8 cellular contexts compared by ENCODE assay signal in genomic region chr5:108381034-108381954, GRCh38. TPM values are rescaled to one million over a fixed set of nuclear protein-coding genes. Genes with fewer than 3 reads are reported as not detected.
A peak's percentile ranks its signal among the peaks of the same experiment; 100 is the strongest.
DNase-seq lines count a peak whose midpoint lies in the region; ATAC-seq, FAIRE-seq and TF ChIP-seq lines count a peak whose summit lies in the region.

No MANE protein-coding gene starts in this region.

- H3K4me3 Mint-ChIP-seq in mesothelial cell of epicardium: peak overlapping the region; percentile 88

- no peaks in the 10 kb centered on the region for H3K36me3 ChIP-seq in endocrine pancreas (ENCODE audit: control insufficient read depth, insufficient read depth, low read length)

- no peaks in the 10 kb centered on the region for H3K27me3 Mint-ChIP-seq in mesothelial cell of epicardium (ENCODE audit: low read depth)

- CTCF ChIA-PET in A549 (lab: Yijun Ruan, JAX): interaction anchor here (1.5 kb wide), 1 partner anchor 35 kb away, joined by 3 read pairs; no protein-coding TSS in a partner anchor

- TF ChIP-seq EP300 in A549 (IDR thresholded peaks at IDR 0.05): no peak

- TF ChIP-seq CTCF in A549 (IDR thresholded peaks at IDR 0.05): no peak
- no peak for TF ChIP-seq CTCF in mesothelial cell of epicardium (IDR thresholded peaks at IDR 0.05; ENCODE audit: unreplicated experiment)

- H3K4me1 Mint-ChIP-seq in mesothelial cell of epicardium: peaks cover 21% of the 10 kb centered on the region

- peak overlapping the region; percentile 70 for H3K27ac Mint-ChIP-seq in mesothelial cell of epicardium

- H3K9me3 ChIP-seq in A549 (peaks cover under 1% of the 10 kb centered on the region; the same call in 1 of the 3 replicates), endocrine pancreas (ENCODE audit: control insufficient read depth, low read length) (no peaks in the 10 kb centered on the region)

- POLR2A ChIA-PET in A549 (lab: Yijun Ruan, JAX): interaction anchor here (0.9 to 1.1 kb wide), 3 partner anchors 21 to 710 kb away, joined by 3 to 7 read pairs (median 4); no protein-coding TSS in a partner anchor

- H3K27ac ChIP-seq in A549: peak overlapping the region; percentile 95 to 97

- no peak for TF ChIP-seq RAD21 in A549 (conservative IDR thresholded peaks at IDR 0.05 in 1 of 2, IDR thresholded peaks at IDR 0.05 in 1 of 2)

- FAIRE-seq in A549 (lab: Jason Lieb, UNC): no peak

- peaks cover 17% of the 10 kb centered on the region for H3K4me1 ChIP-seq in A549
- H3K4me1 ChIP-seq in endocrine pancreas (ENCODE audit: control insufficient read depth, insufficient read depth, low read length): peaks cover 14% of the 10 kb centered on the region

- peaks cover 6% of the 10 kb centered on the region for H3K9me3 Mint-ChIP-seq in mesothelial cell of epicardium

- peaks cover 8% of the 10 kb centered on the region for H3K36me3 Mint-ChIP-seq in mesothelial cell of epicardium

- peak; percentile 23; the same call in 1 of the 2 replicates for TF ChIP-seq POLR2A in A549 (IDR thresholded peaks at IDR 0.05; ENCODE audit: low read length)

- DNase-seq in A549 (ENCODE audit: low read depth in 1 of 2, low spot score in 1 of 2): peak; percentile 10 to 68
- peak; percentile 33 for DNase-seq in NCI-H446 treated with DMSO at 0.1 percent for 48 hours (lab: John Stamatoyannopoulos, UW)
- peak; percentile 42 to 61 (median 53) for DNase-seq in activated CD8-positive, alpha-beta memory T cell treated with anti-CD3 and anti-CD28 coated beads for 48 hours (ENCODE audit: low read depth in 2 of 3, low spot score in 2 of 3)
- DNase-seq in mesothelial cell of epicardium (ENCODE audit: low spot score in 2 of 2, unreplicated experiment in 2 of 2): peak; percentile 48 to 79
- DNase-seq in stimulated activated CD8-positive, alpha-beta memory T cell treated with anti-CD3 and anti-CD28 coated beads, Interleukin-15, amount 100 ng/mL, for 48 hours (ENCODE audit: low read depth in 2 of 2): peak; percentile 63

- WGBS in A549 (ENCODE audit: missing lambda C conversion rate): 10% methylated on average over 4 of the region's 112 CpGs

- peak overlapping the region; percentile 92 for H3K4me2 ChIP-seq in A549

- H3K4me3 ChIP-seq in A549: peak overlapping the region; percentile 84
- H3K4me3 ChIP-seq in endocrine pancreas (ENCODE audit: control insufficient read depth, insufficient read depth, low read length): no peak overlapping the region

- ATAC-seq in A549 (peak; percentile 70 to 77), GM18499 (IDR thresholded peaks at IDR 0.05; ENCODE audit: insufficient read depth, unreplicated experiment) (peak; percentile 21), HG02938 (IDR thresholded peaks at IDR 0.05; ENCODE audit: unreplicated experiment) (peak; percentile 40)

- H3K9ac ChIP-seq in endocrine pancreas (ENCODE audit: control insufficient read depth, insufficient read depth, low read length): peak overlapping the region; percentile 100

- no peaks in the 10 kb centered on the region for H3K27me3 ChIP-seq in endocrine pancreas (ENCODE audit: control insufficient read depth, insufficient read depth, low read length)

TF ChIP-seq in A549, 52 proteins besides CTCF, POLR2A, EP300 and RAD21:
- peak; percentile 52; the same call in 1 of the 2 replicates for TF ChIP-seq E2F6 (IDR thresholded peaks at IDR 0.05; ENCODE audit: borderline replicate concordance, low read depth)
- peak in 1 of 2 experiments; percentile 10; a peak in 1 of 5 replicates for TF ChIP-seq JUN (IDR thresholded peaks at IDR 0.05)
- TF ChIP-seq EHF (CRISPR knock-in tag; IDR thresholded peaks at IDR 0.05): no peak
- peak; percentile 62; the same call in 1 of the 2 replicates for TF ChIP-seq HMGXB4 (CRISPR knock-in tag; IDR thresholded peaks at IDR 0.05; ENCODE audit: borderline replicate concordance)
- peak; percentile 87 for TF ChIP-seq PHF8 (IDR thresholded peaks at IDR 0.05; ENCODE audit: borderline replicate concordance, low read depth)
- TF ChIP-seq ZNF302 (CRISPR knock-in tag; IDR thresholded peaks at IDR 0.05): no peak

RNA-seq across cellular contexts. Expression of gene FBXL17, which starts 0.6 kb away (rescaled TPM):
- polyA plus RNA-seq in A549 (2011; rRNA removed) (9.1 and 9.3 TPM in 2 replicates), A549 (2017; fragmentation: RNase III; extraction: RNeasy Plus Mini Kit Qiagen cat#74134 plus additional on column Dnase treatment) (8.7 to 9.4 TPM (median 8.8 TPM) in 3 replicates)
- polyA plus RNA-seq in A549 (2012; cell fraction: cytosol; rRNA removed): 1.5 and 2.6 TPM in 2 replicates
- polyA plus RNA-seq in A549 (2012; cell fraction: nucleus; rRNA removed): 1.6 and 2.2 TPM in 2 replicates
- polyA minus RNA-seq in A549 (2011; rRNA and poly(A)+ RNA removed): 9.2 and 10.9 TPM in 2 replicates
- total RNA-seq in mesothelial cell of epicardium: 13.8 to 21.6 TPM (median 17.3 TPM) in 3 replicates

Comparison
In these comparisons a context has a peak if more than half of its experiments do, and no peak if none do; other contexts are left out.
1. ATAC-seq: peak in every context shown above with its lines; median percentile 74 in A549; 40 in HG02938; 21 in GM18499.